In genomic region chr3:182364323-182364722, GRCh38 we compare ENCODE assay signal across 11 cellular contexts.
DNase-seq lines count a peak whose midpoint lies in the region; ATAC-seq and TF ChIP-seq lines count a peak whose summit lies in the region.
"Had no signal": no experiment of that assay in that cellular context is flagged by ENCODE, and none has a peak within 500 bp of the region (broad histone marks: within the 10 kb centered on the region; RNA-seq: fewer than 3 reads in every experiment).

No MANE protein-coding gene starts in this region.

- H3K4me3 ChIP-seq in RWPE2 (ENCODE audit: severe bottlenecking), result no peak overlapping the region
- peak overlapping the region in 1 of 4 donors; percentile 27 for H3K4me3 ChIP-seq in tibial nerve
- no peak overlapping the region for H3K4me3 ChIP-seq in thyroid gland (replicated peaks in 1 of 3)

- TF ChIP-seq POLR2A in tibial nerve (IDR thresholded peaks at IDR 0.05), result no peak
- no peak for TF ChIP-seq POLR2A in thyroid gland (IDR thresholded peaks at IDR 0.05)

- no peak for ATAC-seq in RWPE2 (ENCODE audit: low read depth)
- peak; percentile 34 for ATAC-seq in esophagus mucosa
- ATAC-seq: effector memory CD8-positive, alpha-beta T cell had no signal

- 37 to 41% methylated on average over 6 of the region's 6 CpGs for WGBS in tibial nerve, 2 donors
- WGBS in thyroid gland, 2 donors, result 71 to 73% methylated on average over 6 of the region's 6 CpGs

- H3K9me3 ChIP-seq in RWPE2 (ENCODE audit: severe bottlenecking) (no peaks in the 10 kb centered on the region), tibial nerve (no peaks in the 10 kb centered on the region), thyroid gland (no peaks in the 10 kb centered on the region)

- no peaks in the 10 kb centered on the region for H3K27me3 ChIP-seq in RWPE2 (ENCODE audit: insufficient read depth, poor library complexity, severe bottlenecking)
- no peaks in the 10 kb centered on the region for H3K27me3 ChIP-seq in tibial nerve
- no peaks in the 10 kb centered on the region for H3K27me3 ChIP-seq in thyroid gland

- no peak for TF ChIP-seq EP300 in tibial nerve (IDR thresholded peaks at IDR 0.05)

- intact Hi-C loops in thyroid gland (cut with DNase I), result no loop called here

- H3K36me3 ChIP-seq in RWPE2 (ENCODE audit: low read depth), result no peaks in the 10 kb centered on the region
- H3K36me3 ChIP-seq in tibial nerve, result no peaks in the 10 kb centered on the region
- H3K36me3 ChIP-seq in thyroid gland, result no peaks in the 10 kb centered on the region

- TF ChIP-seq CTCF in RWPE2 (IDR thresholded peaks at IDR 0.05; ENCODE audit: poor library complexity, severe bottlenecking), result peak; percentile 17
- peak in 3 of 5 experiments; percentile 31 to 56 (median 34) for TF ChIP-seq CTCF in tibial nerve (IDR thresholded peaks at IDR 0.05)
- no peak for TF ChIP-seq CTCF in thyroid gland (IDR thresholded peaks at IDR 0.05)

- H3K4me1 ChIP-seq in RWPE2 (ENCODE audit: insufficient read depth, poor library complexity, severe bottlenecking), result peaks cover 19% of the 10 kb centered on the region
- peaks cover 0 to 25% (median 0%) of the 10 kb centered on the region in 4 donors for H3K4me1 ChIP-seq in tibial nerve
- no peaks in the 10 kb centered on the region for H3K4me1 ChIP-seq in thyroid gland

- H3K27ac ChIP-seq in RWPE2 (ENCODE audit: poor library complexity, severe bottlenecking) (peak overlapping the region; percentile 93), tibial nerve (peak overlapping the region; percentile 50 to 89 (median 72)), thyroid gland (no peak overlapping the region)

- DNase-seq in NCI-H82 (lab: John Stamatoyannopoulos, UW), result peak; percentile 36
- DNase-seq in NCI-H82 treated with DMSO at 0.1 percent for 48 hours (lab: John Stamatoyannopoulos, UW; ENCODE audit: unreplicated experiment), result no peak
- DNase-seq in RWPE2 (ENCODE audit: low spot score), result no peak
- DNase-seq in tibial nerve (ENCODE audit: low spot score in 2 of 2), result peak in 1 of 2 donors; percentile 6
- DNase-seq in thyroid gland, result no peak
- no peak for DNase-seq in HCEC 1CT
- no peak for DNase-seq in MV-4-11 (lab: John Stamatoyannopoulos, UW)
- DNase-seq: activated CD4-positive, alpha-beta T cell treated with anti-CD3 and anti-CD28 coated beads, Interleukin-2, amount 50 U/mL, for 48 hours; effector memory CD8-positive, alpha-beta T cell; NCI-H1694 had no signal

Comparison
In these comparisons a context has a peak if more than half of its experiments do, and no peak if none do; other contexts are left out.
1. H3K27ac ChIP-seq: peak in RWPE2 (single experiment) and tibial nerve (4 of 4); none in thyroid gland (0 of 3).
2. CTCF ChIP-seq: peak in RWPE2 (single experiment) and tibial nerve (3 of 5); none in thyroid gland (0 of 6).